8 cellular contexts compared by ENCODE assay signal in genomic region chr14:72894323-72894622, GRCh38. TPM values are rescaled to one million over a fixed set of nuclear protein-coding genes. Genes with fewer than 3 reads are reported as not detected.
DNase-seq lines count a peak whose midpoint lies in the region; ATAC-seq and TF ChIP-seq lines count a peak whose summit lies in the region.

No MANE protein-coding gene starts in this region.

- no peak for TF ChIP-seq POLR2A in vagina (IDR thresholded peaks at IDR 0.05)

- H3K36me3 ChIP-seq in heart right ventricle: no peaks in the 10 kb centered on the region
- H3K36me3 ChIP-seq in vagina: no peaks in the 10 kb centered on the region

- intact Hi-C loops in heart right ventricle (cut with DNase I): loop anchor here in 8 of 10 donors (2.0 to 10.0 kb wide), 6 partner anchors 62 to 177 kb away; no protein-coding TSS in a partner anchor
- intact Hi-C loops in left ventricle myocardium superior (cut with micrococcal nuclease): loop anchor here (10.0 kb wide), 1 partner anchor 179 kb away; no protein-coding TSS in a partner anchor
- intact Hi-C loops in MCF 10A (cut with micrococcal nuclease): loop anchor here (2.0 kb wide), 2 partner anchors 147 to 229 kb away; no protein-coding TSS in a partner anchor
- intact Hi-C loops in vagina (cut with DNase I): no loop called here

- H3K4me3 ChIP-seq in heart right ventricle: peak overlapping the region; percentile 24 to 94 (median 87)
- peak overlapping the region; percentile 73 for H3K4me3 ChIP-seq in mononuclear cell (ENCODE audit: low read length)
- peak overlapping the region; percentile 66 to 80 for H3K4me3 ChIP-seq in vagina

- H3K4me1 ChIP-seq in heart right ventricle: peaks cover 0 to 41% (median 27%) of the 10 kb centered on the region in 9 donors
- peaks cover 26% of the 10 kb centered on the region for H3K4me1 ChIP-seq in mononuclear cell (ENCODE audit: insufficient read depth, low read length)
- peaks cover 25% of the 10 kb centered on the region for H3K4me1 ChIP-seq in vagina

- TF ChIP-seq CTCF in heart right ventricle (IDR thresholded peaks at IDR 0.05) (no peak), MCF 10A (IDR thresholded peaks at IDR 0.05; ENCODE audit: unreplicated experiment) (no peak), vagina (IDR thresholded peaks at IDR 0.05) (no peak)

- CTCF ChIA-PET in MCF 10A (lab: Yijun Ruan, JAX): interaction anchor here (0.6 to 1.9 kb wide), 8 partner anchors 9 to 411 kb away, joined by 3 to 9 read pairs (median 3); no protein-coding TSS in a partner anchor

- 0% methylated on average over 11 of the region's 11 CpGs for WGBS in heart right ventricle, 2 donors

- peak overlapping the region; percentile 37 for H3K27ac Mint-ChIP-seq in MCF 10A (ENCODE audit: low read depth, unreplicated experiment)

- H3K27me3 Mint-ChIP-seq in MCF 10A (ENCODE audit: insufficient read depth, unreplicated experiment): no peaks in the 10 kb centered on the region

- peak overlapping the region; percentile 82 for H3K4me3 Mint-ChIP-seq in MCF 10A (ENCODE audit: unreplicated experiment)

- no peaks in the 10 kb centered on the region for H3K9me3 Mint-ChIP-seq in MCF 10A (ENCODE audit: unreplicated experiment)

- no peaks in the 10 kb centered on the region for H3K36me3 Mint-ChIP-seq in MCF 10A (ENCODE audit: insufficient read depth, unreplicated experiment)

- H3K9me3 ChIP-seq in heart right ventricle (no peaks in the 10 kb centered on the region), mononuclear cell (ENCODE audit: low read depth, low read length) (no peaks in the 10 kb centered on the region), vagina (no peaks in the 10 kb centered on the region)

- H3K27me3 ChIP-seq in heart right ventricle (peaks cover 0 to 72% (median 19%) of the 10 kb centered on the region in 7 donors), mononuclear cell (ENCODE audit: insufficient read depth, low read length) (peaks cover 73% of the 10 kb centered on the region), vagina (no peaks in the 10 kb centered on the region)

- POLR2A ChIA-PET in MCF 10A (lab: Yijun Ruan, JAX): interaction anchor here (0.5 to 2.6 kb wide), 22 partner anchors 9 to 380 kb away, joined by 3 to 13 read pairs (median 4); partner anchors contain the start of gene DCAF4

- DNase-seq in heart right ventricle (no peak), left ventricle myocardium superior (no peak), MCF 10A (ENCODE audit: unreplicated experiment) (no peak), vagina (ENCODE audit: extremely low spot score in 2 of 2) (no peak), NCI-H2227 treated with DMSO at 0.1 percent for 48 hours (lab: John Stamatoyannopoulos, UW) (no peak), putamen (ENCODE audit: low spot score) (no peak), T-helper 9 cell (no peak)

- ATAC-seq in heart right ventricle (no peak), left ventricle myocardium superior (no peak)

- H3K27ac ChIP-seq in heart right ventricle: peak overlapping the region; percentile 65 to 87 (median 80)
- H3K27ac ChIP-seq in vagina: no peak overlapping the region

- no peaks in the 10 kb centered on the region for H3K4me1 Mint-ChIP-seq in MCF 10A (ENCODE audit: insufficient read depth, unreplicated experiment)

- BruUV-seq in MCF 10A (replicated peaks; lab: Mats Ljungman, UMichigan): no TSS peak

RNA-seq across cellular contexts. Expression of gene DPF3, which starts 0.4 kb away (rescaled TPM):
- total RNA-seq in heart right ventricle (10 to 100 TPM; 23.2 to 52.3 (median 43.5) TPM), left ventricle myocardium superior (28.7 TPM), MCF 10A (2022) (1.9 and 2.1 TPM in 2 replicates), mononuclear cell (1.3 TPM), vagina (not detected)
- polyA plus RNA-seq in heart right ventricle: 10 to 100 TPM in 1 of 2 donors, 1 to 10 TPM in 1; 3.8 to 18.1 TPM

RNA-seq across cellular contexts. Expression of gene DCAF4, which starts 32.0 kb away (rescaled TPM):
- total RNA-seq in heart right ventricle (1 to 10 TPM; 3.8 to 8.9 (median 6.4) TPM), left ventricle myocardium superior (8.4 TPM), MCF 10A (2022) (27.9 and 39.4 TPM in 2 replicates), mononuclear cell (17.9 TPM), vagina (14.2 TPM)
- 1 to 10 TPM; 2.2 to 6.5 TPM for polyA plus RNA-seq in heart right ventricle
